ENCODE assay signal across 1 cellular context in the genomic region with DNA sequence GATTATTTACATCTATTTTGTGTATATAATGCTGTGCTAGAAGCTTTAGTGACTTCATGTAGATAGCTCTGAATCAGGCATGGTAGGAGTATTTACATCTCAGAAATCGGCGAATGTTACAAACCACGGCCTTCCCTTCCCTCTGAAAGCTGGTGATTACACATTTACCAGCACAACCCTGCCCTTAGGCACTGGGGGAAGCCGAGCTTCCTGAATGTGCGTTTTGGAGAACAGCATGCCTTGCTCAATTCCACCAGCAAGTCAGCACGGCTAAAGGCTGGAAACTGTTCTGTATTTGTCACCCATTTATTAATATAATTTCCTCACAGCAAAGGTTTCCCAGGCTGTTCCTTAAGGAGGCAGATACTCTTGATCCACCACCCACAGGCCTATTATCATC.
TF ChIP-seq lines count a peak whose summit lies in the region.

No MANE protein-coding gene starts in this region.

TF ChIP-seq in HepG2, 621 proteins besides CTCF, POLR2A, EP300 and RAD21 (continued from another document):
- TF ChIP-seq, protein P1, sequence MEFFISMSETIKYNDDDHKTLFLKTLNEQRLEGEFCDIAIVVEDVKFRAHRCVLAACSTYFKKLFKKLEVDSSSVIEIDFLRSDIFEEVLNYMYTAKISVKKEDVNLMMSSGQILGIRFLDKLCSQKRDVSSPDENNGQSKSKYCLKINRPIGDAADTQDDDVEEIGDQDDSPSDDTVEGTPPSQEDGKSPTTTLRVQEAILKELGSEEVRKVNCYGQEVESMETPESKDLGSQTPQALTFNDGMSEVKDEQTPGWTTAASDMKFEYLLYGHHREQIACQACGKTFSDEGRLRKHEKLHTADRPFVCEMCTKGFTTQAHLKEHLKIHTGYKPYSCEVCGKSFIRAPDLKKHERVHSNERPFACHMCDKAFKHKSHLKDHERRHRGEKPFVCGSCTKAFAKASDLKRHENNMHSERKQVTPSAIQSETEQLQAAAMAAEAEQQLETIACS (CRISPR knock-in tag; IDR thresholded peaks at IDR 0.05), result no peak
- TF ChIP-seq MTF1 (CRISPR knock-in tag; IDR thresholded peaks at IDR 0.05) (no peak), TMF1 (CRISPR knock-in tag; IDR thresholded peaks at IDR 0.05; ENCODE audit: low read depth) (no peak), ARHGAP35 (CRISPR knock-in tag; IDR thresholded peaks at IDR 0.05; ENCODE audit: borderline replicate concordance) (no peak)
